1 cellular context compared by ENCODE assay signal in the genomic region with DNA sequence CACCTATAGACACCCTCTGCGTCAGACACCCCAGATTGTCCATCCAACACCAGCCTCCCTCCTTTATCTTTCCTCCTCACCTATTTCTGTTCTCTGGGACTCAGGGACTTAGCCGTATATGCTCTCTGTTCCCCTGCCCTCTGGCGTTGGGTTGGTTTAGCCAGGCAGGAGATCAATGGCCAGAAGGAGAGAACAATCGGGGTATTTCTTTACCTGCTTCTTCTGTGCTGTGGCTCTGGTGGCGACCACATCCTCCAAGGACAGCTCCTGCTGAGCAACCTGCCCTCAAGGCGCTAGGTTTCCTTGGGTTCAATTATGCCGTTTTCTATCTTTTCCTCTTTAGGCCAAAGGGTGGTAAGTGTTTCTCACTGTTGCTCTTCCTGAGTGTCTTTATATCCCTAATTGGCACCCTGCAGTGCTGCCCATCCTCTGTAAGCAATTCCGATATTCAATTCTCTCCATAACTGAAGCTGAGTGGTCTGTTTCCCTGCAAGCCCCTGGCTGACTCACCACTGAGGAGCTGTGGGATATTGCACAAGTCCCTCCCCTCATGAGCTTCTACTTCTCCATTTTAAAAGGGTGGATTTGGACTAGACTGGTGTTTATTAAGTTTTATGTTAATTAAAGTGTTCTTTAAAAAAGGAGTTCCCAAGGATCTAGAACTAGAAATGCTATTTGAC.
TF ChIP-seq lines count a peak whose summit lies in the region.

No MANE protein-coding gene starts in this region.

TF ChIP-seq in WTC11, 78 proteins besides CTCF, POLR2A, EP300 and RAD21 (continued from another document):
- TF ChIP-seq, protein P1, sequence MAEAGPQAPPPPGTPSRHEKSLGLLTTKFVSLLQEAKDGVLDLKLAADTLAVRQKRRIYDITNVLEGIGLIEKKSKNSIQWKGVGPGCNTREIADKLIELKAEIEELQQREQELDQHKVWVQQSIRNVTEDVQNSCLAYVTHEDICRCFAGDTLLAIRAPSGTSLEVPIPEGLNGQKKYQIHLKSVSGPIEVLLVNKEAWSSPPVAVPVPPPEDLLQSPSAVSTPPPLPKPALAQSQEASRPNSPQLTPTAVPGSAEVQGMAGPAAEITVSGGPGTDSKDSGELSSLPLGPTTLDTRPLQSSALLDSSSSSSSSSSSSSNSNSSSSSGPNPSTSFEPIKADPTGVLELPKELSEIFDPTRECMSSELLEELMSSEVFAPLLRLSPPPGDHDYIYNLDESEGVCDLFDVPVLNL (CRISPR knock-in tag; IDR thresholded peaks at IDR 0.05; ENCODE audit: borderline replicate concordance, low read depth): no peak
- no peak for TF ChIP-seq SOX15 (CRISPR knock-in tag; IDR thresholded peaks at IDR 0.05)
- TF ChIP-seq SMAD3 (CRISPR knock-in tag; IDR thresholded peaks at IDR 0.05; ENCODE audit: borderline replicate concordance): no peak
- TF ChIP-seq JUN (CRISPR knock-in tag; IDR thresholded peaks at IDR 0.05): no peak
- no peak for TF ChIP-seq NR3C1 (CRISPR knock-in tag; conservative IDR thresholded peaks at IDR 0.05; ENCODE audit: low read depth)
- no peak for TF ChIP-seq ZNF232 (CRISPR knock-in tag; IDR thresholded peaks at IDR 0.05)
- TF ChIP-seq, protein P2, sequence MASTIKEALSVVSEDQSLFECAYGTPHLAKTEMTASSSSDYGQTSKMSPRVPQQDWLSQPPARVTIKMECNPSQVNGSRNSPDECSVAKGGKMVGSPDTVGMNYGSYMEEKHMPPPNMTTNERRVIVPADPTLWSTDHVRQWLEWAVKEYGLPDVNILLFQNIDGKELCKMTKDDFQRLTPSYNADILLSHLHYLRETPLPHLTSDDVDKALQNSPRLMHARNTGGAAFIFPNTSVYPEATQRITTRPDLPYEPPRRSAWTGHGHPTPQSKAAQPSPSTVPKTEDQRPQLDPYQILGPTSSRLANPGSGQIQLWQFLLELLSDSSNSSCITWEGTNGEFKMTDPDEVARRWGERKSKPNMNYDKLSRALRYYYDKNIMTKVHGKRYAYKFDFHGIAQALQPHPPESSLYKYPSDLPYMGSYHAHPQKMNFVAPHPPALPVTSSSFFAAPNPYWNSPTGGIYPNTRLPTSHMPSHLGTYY (CRISPR knock-in tag; IDR thresholded peaks at IDR 0.05): no peak
- TF ChIP-seq SP1 (CRISPR knock-in tag; conservative IDR thresholded peaks at IDR 0.05): no peak
- TF ChIP-seq, protein P3, sequence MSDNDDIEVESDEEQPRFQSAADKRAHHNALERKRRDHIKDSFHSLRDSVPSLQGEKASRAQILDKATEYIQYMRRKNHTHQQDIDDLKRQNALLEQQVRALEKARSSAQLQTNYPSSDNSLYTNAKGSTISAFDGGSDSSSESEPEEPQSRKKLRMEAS (CRISPR knock-in tag; IDR thresholded peaks at IDR 0.05): no peak
- TF ChIP-seq, protein P4, sequence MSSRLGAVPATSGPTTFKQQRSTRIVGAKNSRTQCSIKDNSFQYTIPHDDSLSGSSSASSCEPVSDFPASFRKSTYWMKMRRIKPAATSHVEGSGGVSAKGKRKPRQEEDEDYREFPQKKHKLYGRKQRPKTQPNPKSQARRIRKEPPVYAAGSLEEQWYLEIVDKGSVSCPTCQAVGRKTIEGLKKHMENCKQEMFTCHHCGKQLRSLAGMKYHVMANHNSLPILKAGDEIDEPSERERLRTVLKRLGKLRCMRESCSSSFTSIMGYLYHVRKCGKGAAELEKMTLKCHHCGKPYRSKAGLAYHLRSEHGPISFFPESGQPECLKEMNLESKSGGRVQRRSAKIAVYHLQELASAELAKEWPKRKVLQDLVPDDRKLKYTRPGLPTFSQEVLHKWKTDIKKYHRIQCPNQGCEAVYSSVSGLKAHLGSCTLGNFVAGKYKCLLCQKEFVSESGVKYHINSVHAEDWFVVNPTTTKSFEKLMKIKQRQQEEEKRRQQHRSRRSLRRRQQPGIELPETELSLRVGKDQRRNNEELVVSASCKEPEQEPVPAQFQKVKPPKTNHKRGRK (CRISPR knock-in tag; IDR thresholded peaks at IDR 0.05; ENCODE audit: borderline replicate concordance): no peak
- TF ChIP-seq, protein P5, sequence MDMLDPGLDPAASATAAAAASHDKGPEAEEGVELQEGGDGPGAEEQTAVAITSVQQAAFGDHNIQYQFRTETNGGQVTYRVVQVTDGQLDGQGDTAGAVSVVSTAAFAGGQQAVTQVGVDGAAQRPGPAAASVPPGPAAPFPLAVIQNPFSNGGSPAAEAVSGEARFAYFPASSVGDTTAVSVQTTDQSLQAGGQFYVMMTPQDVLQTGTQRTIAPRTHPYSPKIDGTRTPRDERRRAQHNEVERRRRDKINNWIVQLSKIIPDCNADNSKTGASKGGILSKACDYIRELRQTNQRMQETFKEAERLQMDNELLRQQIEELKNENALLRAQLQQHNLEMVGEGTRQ (CRISPR knock-in tag; IDR thresholded peaks at IDR 0.05): no peak
